Comparison of ENCODE assay signal across 10 cellular contexts in genomic region chr3:13403213-13403817, GRCh38. TPM values are rescaled to one million over a fixed set of nuclear protein-coding genes. Genes with fewer than 3 reads are reported as not detected.
"Had no signal": no experiment of that assay in that cellular context is flagged by ENCODE, and none has a peak within 500 bp of the region (broad histone marks: within the 10 kb centered on the region; RNA-seq: fewer than 3 reads in every experiment).

No MANE protein-coding gene starts in this region.

- H3K4me3 Mint-ChIP-seq: activated B cell treated with CpG ODN at 0.5 μM for 24 hours; activated CD4-positive, alpha-beta T cell treated with anti-CD3 and anti-CD28 coated beads, Interleukin-2, amount 10 ng/mL, durations not matched to agents 7 days and 5 days had no signal

- DNase-seq: activated B cell treated with CpG ODN at 0.5 μM for 24 hours; activated CD4-positive, alpha-beta T cell treated with anti-CD3 and anti-CD28 coated beads, Interleukin-2, amount 10 ng/mL, durations not matched to agents 7 days and 5 days; activated T-cell treated with anti-CD3 and anti-CD28 coated beads, Interleukin-2, amount 50 U/mL, for 48 hours; effector memory CD4-positive, alpha-beta T cell; erythroblast; retina; stimulated activated CD4-positive, alpha-beta T cell treated with anti-CD3 and anti-CD28 coated beads, Interleukin-15, amount 100 ng/mL, for 24 hours; stimulated activated CD4-positive, alpha-beta T cell treated with anti-CD3 and anti-CD28 coated beads, Interleukin-4, amount 100 ng/mL, for 24 hours; thyroid gland had no signal

- H3K27me3 Mint-ChIP-seq: activated B cell treated with CpG ODN at 0.5 μM for 24 hours; activated CD4-positive, alpha-beta T cell treated with anti-CD3 and anti-CD28 coated beads, Interleukin-2, amount 10 ng/mL, durations not matched to agents 7 days and 5 days had no signal

- FAIRE-seq: bronchial epithelial cell had no signal

RNA-seq across cellular contexts. Expression of gene NUP210, which starts 16.8 kb away (rescaled TPM):
- total RNA-seq: bronchial epithelial cell had no signal
